In the genomic region with DNA sequence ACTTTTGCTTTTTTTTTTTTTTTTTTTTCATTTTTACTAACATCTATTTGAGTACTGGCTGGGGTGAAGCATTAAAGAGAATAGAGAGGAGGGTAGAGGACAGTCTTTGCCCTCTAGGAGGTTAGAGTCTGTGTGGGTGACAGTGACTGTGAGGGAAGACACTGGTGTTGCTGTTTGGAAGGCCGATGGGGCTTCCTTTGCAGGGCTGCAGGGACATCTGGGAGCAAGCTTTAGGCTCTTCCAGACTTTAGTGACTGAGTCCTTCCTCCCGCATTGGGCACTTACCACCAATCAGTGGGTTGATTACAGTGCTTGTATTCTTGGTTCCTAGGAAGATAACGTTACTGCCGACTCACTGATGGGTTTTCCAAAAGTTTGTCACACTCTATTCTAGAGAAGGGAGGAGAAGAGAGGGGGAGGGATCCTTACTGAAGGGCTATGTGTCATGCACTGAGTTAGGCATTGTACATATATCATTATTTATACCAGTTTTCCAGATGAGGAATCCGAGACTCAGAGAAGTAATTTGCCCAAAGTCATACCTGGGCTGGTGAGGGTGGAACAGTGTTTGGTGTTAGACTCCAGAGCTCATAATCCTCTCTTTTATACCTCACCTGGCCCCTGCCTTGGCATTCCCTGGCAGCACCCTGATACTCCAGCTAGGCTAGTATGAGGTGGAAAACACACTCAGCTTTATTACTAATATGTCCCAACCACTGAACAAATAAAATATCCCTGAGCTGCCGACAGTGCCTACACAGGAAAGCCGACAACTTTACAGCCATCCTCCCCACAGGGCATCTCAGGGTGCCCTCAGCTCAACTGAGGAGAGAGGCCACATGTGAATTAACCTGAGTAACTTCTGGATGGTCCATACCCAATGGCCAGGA, we compare ENCODE assay signal across 13 cellular contexts. TPM values are rescaled to one million over a fixed set of nuclear protein-coding genes. Genes with fewer than 3 reads are reported as not detected.
A peak's percentile ranks its signal among the peaks of the same experiment; 100 is the strongest.
DNase-seq lines count a peak whose midpoint lies in the region; ATAC-seq and TF ChIP-seq lines count a peak whose summit lies in the region.
"Had no signal": no experiment of that assay in that cellular context is flagged by ENCODE, and none has a peak within 500 bp of the region (broad histone marks: within the 10 kb centered on the region; RNA-seq: fewer than 3 reads in every experiment).

No MANE protein-coding gene starts in this region.

- no peaks in the 10 kb centered on the region for H3K9me3 ChIP-seq in ovary
- H3K9me3 ChIP-seq: stomach had no signal

- no peak overlapping the region for H3K27ac ChIP-seq in ovary
- H3K27ac ChIP-seq: C4-2B had no signal

- H3K36me3 Mint-ChIP-seq in activated T-cell treated with anti-CD3 and anti-CD28 coated beads, Interleukin-2, amount 50 U/mL, for 24 hours (ENCODE audit: low read depth), result peaks cover 18% of the 10 kb centered on the region

- intact Hi-C loops in ovary (cut with DNase I), result loop anchor here in 2 of 4 donors (10.0 kb wide), 2 partner anchors 57 to 67 kb away; no protein-coding TSS in a partner anchor

- WGBS in ovary, 3 donors, result 53 to 65% (median 54%) methylated on average over 7 of the region's 7 CpGs

- H3K9me3 Mint-ChIP-seq in activated T-cell treated with anti-CD3 and anti-CD28 coated beads, Interleukin-2, amount 50 U/mL, for 24 hours, result no peaks in the 10 kb centered on the region

- DNase-seq in activated T-cell treated with anti-CD3 and anti-CD28 coated beads, Interleukin-2, amount 50 U/mL, for 24 hours, result no peak
- DNase-seq in activated T-cell treated with anti-CD3 and anti-CD28 coated beads, Interleukin-2, amount 50 U/mL, for 48 hours, result no peak
- DNase-seq in HT1080 (ENCODE audit: low read depth), result peak; percentile 3
- peak; percentile 33 to 68 for DNase-seq in cardiac fibroblast (ENCODE audit: low read depth in 2 of 2)
- DNase-seq in ovary, result no peak
- no peak for DNase-seq in effector CD4-positive, alpha-beta T cell
- DNase-seq: midbrain, NCI-H69, stomach had no signal

- no peak for TF ChIP-seq EP300 in ovary (IDR thresholded peaks at IDR 0.05)

- ATAC-seq in HG02642 (IDR thresholded peaks at IDR 0.05; ENCODE audit: poor library complexity, unreplicated experiment) (no peak), GM21360 (IDR thresholded peaks at IDR 0.05; ENCODE audit: unreplicated experiment) (no peak)
- ATAC-seq: HCT116 had no signal

- H3K4me1 ChIP-seq in ovary (ENCODE audit: insufficient read depth), result no peaks in the 10 kb centered on the region

- TF ChIP-seq POLR2A in ovary (IDR thresholded peaks at IDR 0.05), result no peak

- peaks cover 20% of the 10 kb centered on the region for H3K27me3 Mint-ChIP-seq in activated T-cell treated with anti-CD3 and anti-CD28 coated beads, Interleukin-2, amount 50 U/mL, for 24 hours

- H3K4me3 Mint-ChIP-seq in activated T-cell treated with anti-CD3 and anti-CD28 coated beads, Interleukin-2, amount 50 U/mL, for 24 hours, result peak overlapping the region; percentile 78

- no peaks in the 10 kb centered on the region for H3K36me3 ChIP-seq in ovary
- H3K36me3 ChIP-seq: stomach had no signal

- H3K4me1 Mint-ChIP-seq in activated T-cell treated with anti-CD3 and anti-CD28 coated beads, Interleukin-2, amount 50 U/mL, for 24 hours (ENCODE audit: low read depth), result peaks cover 39% of the 10 kb centered on the region

- H3K27ac Mint-ChIP-seq in activated T-cell treated with anti-CD3 and anti-CD28 coated beads, Interleukin-2, amount 50 U/mL, for 24 hours, result peak overlapping the region; percentile 78

- TF ChIP-seq CTCF in cardiac fibroblast (IDR thresholded peaks at IDR 0.05; ENCODE audit: low read depth, low read length) (no peak), ovary (IDR thresholded peaks at IDR 0.05) (no peak)

- peak overlapping the region in 1 of 2 donors; percentile 70 for H3K4me3 ChIP-seq in cardiac fibroblast (replicated peaks in 1 of 2; ENCODE audit: low read depth in 2 of 2, low read length in 2 of 2)
- H3K4me3 ChIP-seq in ovary, result peak overlapping the region; percentile 12

- H3K27me3 ChIP-seq in ovary, result no peaks in the 10 kb centered on the region

RNA-seq across cellular contexts. Expression of a gene that starts 3.8 kb away (rescaled TPM):
- total RNA-seq in HT1080 (2014; rRNA removed; shearing (Covaris generic)), result 0.07 and 0.40 TPM in 2 replicates
- 0.06 and 0.20 TPM in 2 replicates for polyA plus RNA-seq in HT1080 (2015; cell fraction: cytosol; rRNA removed)
- 0.10 TPM in 1 of 2 replicates, not detected in the other for polyA plus RNA-seq in HT1080 (2015; cell fraction: nucleus; rRNA removed)
- 100 to 1,000 TPM in 1 of 7 donors, 10 to 100 TPM in 5, 1 to 10 TPM in 1; 5.9 to 144 (median 33.8) TPM for total RNA-seq in ovary
- 10 to 100 TPM; 24.8 to 25.1 TPM for polyA plus RNA-seq in ovary

RNA-seq across cellular contexts. Expression of a gene that starts 32.1 kb away (rescaled TPM):
- 1.8 and 4.3 TPM in 2 replicates for total RNA-seq in HT1080 (2014; rRNA removed; shearing (Covaris generic))
- 1.9 and 2.7 TPM in 2 replicates for polyA plus RNA-seq in HT1080 (2015; cell fraction: cytosol; rRNA removed)
- polyA plus RNA-seq in HT1080 (2015; cell fraction: nucleus; rRNA removed), result 5.3 and 7.6 TPM in 2 replicates
- total RNA-seq in ovary, result 10 to 100 TPM in 1 of 7 donors, 1 to 10 TPM in 6; 2.8 to 11.5 (median 3.8) TPM
- 1 to 10 TPM; 1.6 to 2.8 TPM for polyA plus RNA-seq in ovary

Comparison
In these comparisons a context has a peak if more than half of its experiments do, and no peak if none do; other contexts are left out.
1. DNase-seq: peak in HT1080 (single experiment) and cardiac fibroblast (2 of 2); none in activated T-cell treated with anti-CD3 and anti-CD28 coated beads, Interleukin-2, amount 50 U/mL, for 24 hours (single experiment), activated T-cell treated with anti-CD3 and anti-CD28 coated beads, Interleukin-2, amount 50 U/mL, for 48 hours (0 of 2), ovary (0 of 5) and effector CD4-positive, alpha-beta T cell (single experiment).